Comparison of ENCODE assay signal across 21 cellular contexts in genomic region chr10:87702973-87703294, GRCh38. TPM values are rescaled to one million over a fixed set of nuclear protein-coding genes. Genes with fewer than 3 reads are reported as not detected.
"Had no signal": no experiment of that assay in that cellular context is flagged by ENCODE, and none has a peak within 500 bp of the region (broad histone marks: within the 10 kb centered on the region; RNA-seq: fewer than 3 reads in every experiment).

No MANE protein-coding gene starts in this region.

- H3K36me3 ChIP-seq: heart right ventricle, neutrophil, ovary, prostate gland, thyroid gland had no signal

- H3K27me3 ChIP-seq: heart right ventricle, neutrophil, ovary, thyroid gland had no signal

- ATAC-seq: activated CD4-positive, alpha-beta T cell treated with anti-CD3 and anti-CD28 coated beads for 36 hours; activated T-cell treated with anti-CD3 and anti-CD28 coated beads, Interleukin-2, amount 50 U/mL, for 4 hours; heart right ventricle; natural killer cell treated with Interleukin-12 subunit alpha and Interleukin-12 subunit beta and Interleukin-15 and Interleukin-18, amount 100 ng/mL, for 72 hours had no signal

- H3K9me3 ChIP-seq: heart right ventricle, neutrophil, ovary, prostate gland, thyroid gland had no signal

- H3K4me3 ChIP-seq: heart right ventricle, ovary, prostate gland, thyroid gland had no signal

- H3K4me1 ChIP-seq: prostate gland, thyroid gland had no signal

- DNase-seq: activated B cell treated with CpG ODN at 0.5 μM for 24 hours; activated CD4-positive, alpha-beta T cell treated with anti-CD3 and anti-CD28 coated beads for 36 hours; activated CD4-positive, alpha-beta T cell treated with anti-CD3 and anti-CD28 coated beads, Interleukin-2, amount 50 U/mL, for 4 hours; activated CD8-positive, alpha-beta memory T cell treated with anti-CD3 and anti-CD28 coated beads for 24 hours; activated CD8-positive, alpha-beta memory T cell treated with anti-CD3 and anti-CD28 coated beads, Interleukin-2, amount 50 U/mL, for 48 hours; activated naive CD4-positive, alpha-beta T cell; activated T-cell treated with anti-CD3 and anti-CD28 coated beads, Interleukin-2, amount 50 U/mL, for 4 hours; cerebellar nuclear complex; cortex of kidney; endodermal cell; heart right ventricle; ovary; stimulated activated CD4-positive, alpha-beta T cell treated with anti-CD3 and anti-CD28 coated beads, Interleukin-4, amount 100 ng/mL, for 4 hours; substantia nigra; T-helper 9 cell; thyroid gland had no signal

- FAIRE-seq: keratinocyte had no signal

- H3K27ac ChIP-seq: epithelial cell of prostate, heart right ventricle, neutrophil, prostate gland, thyroid gland had no signal

RNA-seq across cellular contexts. Expression of gene PAPSS2, which starts 43.3 kb away (rescaled TPM):
- total RNA-seq: activated B cell treated with CpG ODN at 0.5 μM for 24 hours had no signal
